ENCODE assay signal across 14 cellular contexts in genomic region chr2:113376248-113376934, GRCh38.
A peak's percentile ranks its signal among the peaks of the same experiment; 100 is the strongest.
DNase-seq lines count a peak whose midpoint lies in the region; ATAC-seq lines count a peak whose summit lies in the region.
"Had no signal": no experiment of that assay in that cellular context is flagged by ENCODE, and none has a peak within 500 bp of the region (broad histone marks: within the 10 kb centered on the region; RNA-seq: fewer than 3 reads in every experiment).

No MANE protein-coding gene starts in this region.

- H3K27me3 Mint-ChIP-seq in activated naive CD8-positive, alpha-beta T cell treated with anti-CD3 and anti-CD28 coated beads, Interleukin-2, amount 10 ng/mL, durations not matched to agents 7 days and 5 days: peaks cover 17% of the 10 kb centered on the region
- peaks cover 1% of the 10 kb centered on the region for H3K27me3 Mint-ChIP-seq in activated naive CD8-positive, alpha-beta T cell treated with anti-CD3 and anti-CD28 coated beads, Interleukin-2, amount 50 U/mL, for 24 hours
- H3K27me3 Mint-ChIP-seq in stimulated activated memory B cell treated with anti-CD40 and anti-IgM and Interleukin-4, amounts not matched to agents 10 μg/mL and 1 μg/mL and 100 μg/mL, for 72 hours: no peaks in the 10 kb centered on the region

- H3K9me3 Mint-ChIP-seq in activated naive CD8-positive, alpha-beta T cell treated with anti-CD3 and anti-CD28 coated beads, Interleukin-2, amount 10 ng/mL, durations not matched to agents 7 days and 5 days: no peaks in the 10 kb centered on the region
- H3K9me3 Mint-ChIP-seq in activated naive CD8-positive, alpha-beta T cell treated with anti-CD3 and anti-CD28 coated beads, Interleukin-2, amount 50 U/mL, for 24 hours: no peaks in the 10 kb centered on the region
- H3K9me3 Mint-ChIP-seq in stimulated activated memory B cell treated with anti-CD40 and anti-IgM and Interleukin-4, amounts not matched to agents 10 μg/mL and 1 μg/mL and 100 μg/mL, for 72 hours: peaks cover 7% of the 10 kb centered on the region
- H3K9me3 Mint-ChIP-seq: central memory CD8-positive, alpha-beta T cell had no signal

- ATAC-seq in activated naive CD8-positive, alpha-beta T cell treated with anti-CD3 and anti-CD28 coated beads, Interleukin-2, amount 10 ng/mL, durations not matched to agents 7 days and 5 days (ENCODE audit: low read depth): no peak
- no peak for ATAC-seq in activated naive CD8-positive, alpha-beta T cell treated with anti-CD3 and anti-CD28 coated beads, Interleukin-2, amount 50 U/mL, for 24 hours
- peak; percentile 37 for ATAC-seq in HG02571 (IDR thresholded peaks at IDR 0.05; ENCODE audit: unreplicated experiment)
- peak; percentile 53 for ATAC-seq in HG03432 (IDR thresholded peaks at IDR 0.05; ENCODE audit: unreplicated experiment)
- ATAC-seq in stimulated activated memory B cell treated with anti-CD40 and anti-IgM and Interleukin-4, amounts not matched to agents 10 μg/mL and 1 μg/mL and 100 μg/mL, for 72 hours: peak; percentile 4
- ATAC-seq: psoas muscle had no signal

- H3K4me3 Mint-ChIP-seq in activated naive CD8-positive, alpha-beta T cell treated with anti-CD3 and anti-CD28 coated beads, Interleukin-2, amount 10 ng/mL, durations not matched to agents 7 days and 5 days: no peak overlapping the region
- H3K4me3 Mint-ChIP-seq in activated naive CD8-positive, alpha-beta T cell treated with anti-CD3 and anti-CD28 coated beads, Interleukin-2, amount 50 U/mL, for 24 hours: no peak overlapping the region
- peak overlapping the region; percentile 25 for H3K4me3 Mint-ChIP-seq in stimulated activated memory B cell treated with anti-CD40 and anti-IgM and Interleukin-4, amounts not matched to agents 10 μg/mL and 1 μg/mL and 100 μg/mL, for 72 hours
- H3K4me3 Mint-ChIP-seq: central memory CD8-positive, alpha-beta T cell had no signal

- H3K27ac Mint-ChIP-seq in activated naive CD8-positive, alpha-beta T cell treated with anti-CD3 and anti-CD28 coated beads, Interleukin-2, amount 10 ng/mL, durations not matched to agents 7 days and 5 days: peak overlapping the region; percentile 1
- no peak overlapping the region for H3K27ac Mint-ChIP-seq in activated naive CD8-positive, alpha-beta T cell treated with anti-CD3 and anti-CD28 coated beads, Interleukin-2, amount 50 U/mL, for 24 hours
- H3K27ac Mint-ChIP-seq in stimulated activated memory B cell treated with anti-CD40 and anti-IgM and Interleukin-4, amounts not matched to agents 10 μg/mL and 1 μg/mL and 100 μg/mL, for 72 hours: peak overlapping the region; percentile 97

- peaks cover 2% of the 10 kb centered on the region for H3K36me3 Mint-ChIP-seq in activated naive CD8-positive, alpha-beta T cell treated with anti-CD3 and anti-CD28 coated beads, Interleukin-2, amount 10 ng/mL, durations not matched to agents 7 days and 5 days
- H3K36me3 Mint-ChIP-seq in activated naive CD8-positive, alpha-beta T cell treated with anti-CD3 and anti-CD28 coated beads, Interleukin-2, amount 50 U/mL, for 24 hours (ENCODE audit: low read depth): no peaks in the 10 kb centered on the region
- H3K36me3 Mint-ChIP-seq in stimulated activated memory B cell treated with anti-CD40 and anti-IgM and Interleukin-4, amounts not matched to agents 10 μg/mL and 1 μg/mL and 100 μg/mL, for 72 hours: no peaks in the 10 kb centered on the region

- peaks cover 7% of the 10 kb centered on the region for H3K4me1 Mint-ChIP-seq in activated naive CD8-positive, alpha-beta T cell treated with anti-CD3 and anti-CD28 coated beads, Interleukin-2, amount 10 ng/mL, durations not matched to agents 7 days and 5 days
- H3K4me1 Mint-ChIP-seq in activated naive CD8-positive, alpha-beta T cell treated with anti-CD3 and anti-CD28 coated beads, Interleukin-2, amount 50 U/mL, for 24 hours: peaks cover 17% of the 10 kb centered on the region
- peaks cover 33% of the 10 kb centered on the region for H3K4me1 Mint-ChIP-seq in stimulated activated memory B cell treated with anti-CD40 and anti-IgM and Interleukin-4, amounts not matched to agents 10 μg/mL and 1 μg/mL and 100 μg/mL, for 72 hours
- H3K4me1 Mint-ChIP-seq: central memory CD8-positive, alpha-beta T cell had no signal

- POLR2A ChIA-PET in activated naive CD8-positive, alpha-beta T cell treated with anti-CD3 and anti-CD28 coated beads, Interleukin-2, amount 10 ng/mL, durations not matched to agents 7 days and 5 days (lab: Charles Lee): no interaction called here

- DNase-seq in activated naive CD8-positive, alpha-beta T cell treated with anti-CD3 and anti-CD28 coated beads, Interleukin-2, amount 10 ng/mL, durations not matched to agents 7 days and 5 days: no peak
- no peak for DNase-seq in activated naive CD8-positive, alpha-beta T cell treated with anti-CD3 and anti-CD28 coated beads, Interleukin-2, amount 50 U/mL, for 24 hours
- DNase-seq in NCI-H524 treated with DMSO at 0.1 percent for 48 hours (lab: John Stamatoyannopoulos, UW) (no peak), AG20443 (ENCODE audit: low spot score) (no peak), dedifferentiated amniotic fluid mesenchymal stem cell (ENCODE audit: extremely low spot score) (no peak)
- DNase-seq: activated CD4-positive, alpha-beta T cell treated with anti-CD3 and anti-CD28 coated beads for 48 hours; activated naive CD4-positive, alpha-beta T cell; DND-41; psoas muscle; stimulated activated CD4-positive, alpha-beta T cell treated with anti-CD3 and anti-CD28 coated beads, Interleukin-4, amount 100 ng/mL, for 1 hour had no signal

Comparison
In these comparisons a context has a peak if more than half of its experiments do, and no peak if none do; other contexts are left out.
1. ATAC-seq: peak in HG02571 (single experiment), HG03432 (single experiment) and stimulated activated memory B cell treated with anti-CD40 and anti-IgM and Interleukin-4, amounts not matched to agents 10 μg/mL and 1 μg/mL and 100 μg/mL, for 72 hours (single experiment); none in activated naive CD8-positive, alpha-beta T cell treated with anti-CD3 and anti-CD28 coated beads, Interleukin-2, amount 10 ng/mL, durations not matched to agents 7 days and 5 days (single experiment) and activated naive CD8-positive, alpha-beta T cell treated with anti-CD3 and anti-CD28 coated beads, Interleukin-2, amount 50 U/mL, for 24 hours (single experiment).